ENCODE assay signal across 14 cellular contexts in the genomic region with DNA sequence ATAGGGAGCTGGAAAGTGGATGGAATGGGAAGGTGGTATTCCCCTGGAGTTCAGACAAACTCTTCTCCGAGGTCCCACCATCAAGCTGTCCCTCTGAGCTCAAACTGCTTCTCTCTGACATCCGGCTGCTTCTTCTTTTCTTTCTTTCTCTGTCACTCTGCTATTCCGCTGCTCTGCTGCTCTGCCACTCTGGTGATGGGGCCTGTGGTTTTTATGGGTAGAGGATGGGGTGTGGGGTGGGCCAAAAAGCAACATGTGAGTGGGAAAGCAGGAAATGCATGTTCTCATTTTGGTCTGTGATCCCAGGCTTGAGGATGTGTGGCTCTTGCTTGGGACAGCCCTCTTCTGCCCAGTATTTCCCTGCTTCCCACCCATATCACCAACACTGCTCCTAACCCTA. TPM values are rescaled to one million over a fixed set of nuclear protein-coding genes. Genes with fewer than 3 reads are reported as not detected.
DNase-seq lines count a peak whose midpoint lies in the region; ATAC-seq lines count a peak whose summit lies in the region.
"Had no signal": no experiment of that assay in that cellular context is flagged by ENCODE, and none has a peak within 500 bp of the region (broad histone marks: within the 10 kb centered on the region; RNA-seq: fewer than 3 reads in every experiment).

No MANE protein-coding gene starts in this region.

- peak; percentile 30 for DNase-seq in activated T-cell treated with anti-CD3 and anti-CD28 coated beads for 48 hours (ENCODE audit: low read depth)
- no peak for DNase-seq in activated T-cell treated with anti-CD3 and anti-CD28 coated beads for 4 hours
- peak; percentile 35 to 50 for DNase-seq in activated CD4-positive, alpha-beta T cell treated with anti-CD3 and anti-CD28 coated beads, Interleukin-2, amount 50 U/mL, for 48 hours
- peak in 1 of 2 donors; percentile 45 for DNase-seq in central memory CD8-positive, alpha-beta T cell (ENCODE audit: low spot score in 2 of 2)
- no peak for DNase-seq in A172 (ENCODE audit: low spot score)
- DNase-seq: cerebellar nuclear complex, stomach had no signal

- no peaks in the 10 kb centered on the region for H3K36me3 ChIP-seq in thymus (ENCODE audit: control insufficient read depth, insufficient read depth)
- H3K36me3 ChIP-seq: neutrophil, stomach had no signal

- H3K36me3 Mint-ChIP-seq in central memory CD8-positive, alpha-beta T cell (ENCODE audit: insufficient read depth) = peaks cover 7% of the 10 kb centered on the region

- peak overlapping the region; percentile 87 for H3K27ac Mint-ChIP-seq in central memory CD8-positive, alpha-beta T cell (ENCODE audit: low read depth)

- H3K27me3 Mint-ChIP-seq in central memory CD8-positive, alpha-beta T cell = no peaks in the 10 kb centered on the region

- H3K27me3 ChIP-seq in thymus (ENCODE audit: control insufficient read depth, insufficient read depth) = no peaks in the 10 kb centered on the region
- H3K27me3 ChIP-seq: stomach had no signal

- H3K4me3 ChIP-seq in thymus (ENCODE audit: low read length) = peak overlapping the region; percentile 16
- H3K4me3 ChIP-seq: stomach had no signal

- WGBS in thymus = 9% methylated on average over 3 of the region's 3 CpGs

- peaks cover 17% of the 10 kb centered on the region for H3K4me1 ChIP-seq in thymus (ENCODE audit: control insufficient read depth, insufficient read depth, low read length)

- peak; percentile 86 for ATAC-seq in central memory CD8-positive, alpha-beta T cell (replicated peaks; ENCODE audit: extremely low read depth, poor library complexity, severe bottlenecking)
- no peak for ATAC-seq in HG02938 (IDR thresholded peaks at IDR 0.05; ENCODE audit: unreplicated experiment)
- no peak for ATAC-seq in GM18502 (IDR thresholded peaks at IDR 0.05; ENCODE audit: poor library complexity, unreplicated experiment)

- peak overlapping the region; percentile 95 for H3K27ac ChIP-seq in thymus (ENCODE audit: low read depth)
- H3K27ac ChIP-seq: neutrophil, stomach had no signal

- peak overlapping the region; percentile 56 for H3K4me3 Mint-ChIP-seq in central memory CD8-positive, alpha-beta T cell

- H3K4me1 Mint-ChIP-seq in central memory CD8-positive, alpha-beta T cell = peaks cover 64% of the 10 kb centered on the region

- H3K9me3 Mint-ChIP-seq in central memory CD8-positive, alpha-beta T cell = peaks cover 10% of the 10 kb centered on the region

- no peaks in the 10 kb centered on the region for H3K9me3 ChIP-seq in thymus (ENCODE audit: control insufficient read depth)
- H3K9me3 ChIP-seq: neutrophil had no signal

RNA-seq across cellular contexts. Expression of a gene that starts 30.7 kb away (rescaled TPM):
- polyA plus RNA-seq in thymus = 11.2 TPM
- total RNA-seq in A172 (2014; rRNA removed; shearing (Covaris generic)) = not detected in 2 replicates
- total RNA-seq: NCI-H460, SK-MEL-5 had no signal
- polyA plus RNA-seq: keratinocyte had no signal

RNA-seq across cellular contexts. Expression of a gene that starts 32.7 kb away (rescaled TPM):
- polyA plus RNA-seq in thymus = 93.0 TPM
- 0.62 and 0.69 TPM in 2 replicates for total RNA-seq in A172 (2014; rRNA removed; shearing (Covaris generic))

RNA-seq across cellular contexts. Expression of a gene that starts 58.5 kb away (rescaled TPM):
- 222 TPM for polyA plus RNA-seq in thymus
- not detected in 2 replicates for total RNA-seq in A172 (2014; rRNA removed; shearing (Covaris generic))
- total RNA-seq: NCI-H460, SK-MEL-5 had no signal
- polyA plus RNA-seq: keratinocyte had no signal

Comparison
In these comparisons a context has a peak if more than half of its experiments do, and no peak if none do; other contexts are left out.
1. DNase-seq: peak in activated T-cell treated with anti-CD3 and anti-CD28 coated beads for 48 hours (single experiment) and activated CD4-positive, alpha-beta T cell treated with anti-CD3 and anti-CD28 coated beads, Interleukin-2, amount 50 U/mL, for 48 hours (2 of 2); none in activated T-cell treated with anti-CD3 and anti-CD28 coated beads for 4 hours (single experiment) and A172 (single experiment).